ENCODE assay signal across 8 cellular contexts in genomic region chr11:47216141-47216798, GRCh38. TPM values are rescaled to one million over a fixed set of nuclear protein-coding genes. Genes with fewer than 3 reads are reported as not detected.
DNase-seq lines count a peak whose midpoint lies in the region; ATAC-seq lines count a peak whose summit lies in the region.

No MANE protein-coding gene starts in this region.

- H3K9me3 Mint-ChIP-seq in T-cell: no peaks in the 10 kb centered on the region

- ATAC-seq in HG03432 (IDR thresholded peaks at IDR 0.05; ENCODE audit: unreplicated experiment): peak; percentile 25
- ATAC-seq in T-cell (replicated peaks in 1 of 4): peak in 2 of 4 experiments; percentile 18 to 27

- POLR2A ChIA-PET in T-cell (lab: Charles Lee): interaction anchor here (1.0 to 2.4 kb wide), 3 partner anchors 17 to 55 kb away, joined by 3 to 10 read pairs (median 3); partner anchors contain the start of gene ACP2 (in 1 of the 2)

- H3K27me3 Mint-ChIP-seq in T-cell: no peaks in the 10 kb centered on the region

- H3K4me3 Mint-ChIP-seq in T-cell: peak overlapping the region; percentile 88 to 98 (median 97)

- DNase-seq in NCI-H2081 (lab: John Stamatoyannopoulos, UW): peak; percentile 12 to 22
- no peak for DNase-seq in NCI-H2081 treated with DMSO at 0.1 percent for 48 hours (lab: John Stamatoyannopoulos, UW)
- peak in 10 of 34 experiments; percentile 8 to 44 (median 14) for DNase-seq in T-cell
- peak; percentile 92 for DNase-seq in astrocyte of the hippocampus (ENCODE audit: low read depth, low spot score)
- DNase-seq in kidney glomerular epithelial cell (lab: John Stamatoyannopoulos, UW): peak; percentile 88
- peak; percentile 55 to 59 for DNase-seq in stimulated activated CD4-positive, alpha-beta T cell treated with anti-CD3 and anti-CD28 coated beads, Interleukin-1b, Interleukin-23, amount 100 ng/mL, for 4 hours (ENCODE audit: low read depth in 2 of 2)
- no peak for DNase-seq in NCI-H1417 treated with DMSO at 0.1 percent for 48 hours (lab: John Stamatoyannopoulos, UW)

- H3K4me1 Mint-ChIP-seq in T-cell: peaks cover 42 to 45% (median 43%) of the 10 kb centered on the region in 3 donors

- H3K27ac Mint-ChIP-seq in T-cell: peak overlapping the region; percentile 98

- CTCF ChIA-PET in T-cell (lab: Charles Lee): interaction anchor here in 1 of 2 donors (1.4 to 1.7 kb wide), 2 partner anchors 32 to 38 kb away, joined by 6 to 7 read pairs; partner anchors contain the start of gene ACP2

- peaks cover 26% of the 10 kb centered on the region for H3K36me3 Mint-ChIP-seq in T-cell

RNA-seq across cellular contexts. Expression of gene DDB2, which starts 1.5 kb away (rescaled TPM):
- 100 to 1,000 TPM in 3 of 5 donors, 10 to 100 TPM in 2; 55.0 to 136 (median 123) TPM for total RNA-seq in T-cell

RNA-seq across cellular contexts. Expression of gene PACSIN3, which starts 30.0 kb away (rescaled TPM):
- 1 to 10 TPM in 3 of 5 donors, under 1 TPM in 1, not detected in 1; 0.49 to 1.9 (median 1.4) TPM for total RNA-seq in T-cell

RNA-seq across cellular contexts. Expression of gene ACP2, which starts 32.3 kb away (rescaled TPM):
- total RNA-seq in T-cell: 10 to 100 TPM; 16.2 to 26.8 (median 21.9) TPM

RNA-seq across cellular contexts. Expression of gene ARFGAP2, which starts 39.6 kb away (rescaled TPM):
- total RNA-seq in T-cell: 100 to 1,000 TPM; 145 to 188 (median 160) TPM

RNA-seq across cellular contexts. Expression of gene NR1H3, which starts 41.5 kb away (rescaled TPM):
- total RNA-seq in T-cell: 10 to 100 TPM in 3 of 5 donors, 1 to 10 TPM in 2; 3.6 to 16.7 (median 11.7) TPM

Comparison
In these comparisons a context has a peak if more than half of its experiments do, and no peak if none do; other contexts are left out.
1. DNase-seq: peak in NCI-H2081 (2 of 2), astrocyte of the hippocampus (single experiment), kidney glomerular epithelial cell (single experiment) and stimulated activated CD4-positive, alpha-beta T cell treated with anti-CD3 and anti-CD28 coated beads, Interleukin-1b, Interleukin-23, amount 100 ng/mL, for 4 hours (2 of 2); none in NCI-H2081 treated with DMSO at 0.1 percent for 48 hours (single experiment) and NCI-H1417 treated with DMSO at 0.1 percent for 48 hours (single experiment).